In the genomic region with DNA sequence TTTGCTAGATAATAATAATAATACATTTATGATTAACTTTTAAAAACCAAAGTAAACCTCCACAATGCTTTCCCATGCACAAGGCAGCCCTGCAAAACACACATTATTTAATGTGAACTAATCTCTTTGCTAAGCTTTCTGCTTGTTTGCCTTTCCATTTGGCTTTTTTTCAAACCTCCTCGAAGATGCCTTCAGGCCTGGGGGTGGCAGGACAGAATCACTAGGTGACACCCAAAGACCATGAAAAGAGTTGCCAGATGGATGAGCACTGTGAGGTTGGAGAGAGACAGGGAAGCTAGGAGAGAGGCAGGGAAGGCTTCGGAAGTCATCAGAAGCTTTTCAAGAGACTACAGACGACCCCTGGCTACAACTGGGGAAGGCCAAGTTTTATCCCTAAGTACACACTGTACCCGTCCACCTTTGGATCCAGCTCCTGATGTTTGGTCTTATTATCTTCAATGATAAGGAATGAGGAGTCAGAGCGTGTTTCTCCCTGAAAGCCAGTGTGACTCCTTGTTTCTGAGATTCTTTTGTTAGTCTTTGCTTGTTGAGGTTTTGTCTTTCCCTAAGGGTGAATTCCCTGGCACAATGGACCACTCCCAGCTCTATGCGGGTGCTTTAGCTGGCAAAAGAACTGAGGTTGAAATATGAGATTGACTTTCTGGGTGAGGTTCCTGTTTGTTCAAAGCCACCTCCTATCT, we compare ENCODE assay signal across 1 cellular context.
TF ChIP-seq lines count a peak whose summit lies in the region.

No MANE protein-coding gene starts in this region.

TF ChIP-seq in A549, 52 proteins besides CTCF, POLR2A, EP300 and RAD21 (continued from another document):
- TF ChIP-seq CBX2 (IDR thresholded peaks at IDR 0.05; ENCODE audit: borderline replicate concordance, low read depth) (no peak), HEYL (CRISPR knock-in tag; IDR thresholded peaks at IDR 0.05) (no peak), ZFP36 (IDR thresholded peaks at IDR 0.05; ENCODE audit: borderline replicate concordance, partially characterized antibody) (no peak), GATA3 (IDR thresholded peaks at IDR 0.05; ENCODE audit: borderline replicate concordance) (no peak), MYC (IDR thresholded peaks at IDR 0.05; ENCODE audit: borderline replicate concordance, low read length) (no peak), HDAC2 (IDR thresholded peaks at IDR 0.05) (no peak), NFE2L2 (conservative IDR thresholded peaks at IDR 0.05; ENCODE audit: low read length) (no peak)
